Comparison of ENCODE assay signal across 8 cellular contexts in genomic region chr19:45340232-45340898, GRCh38. TPM values are rescaled to one million over a fixed set of nuclear protein-coding genes. Genes with fewer than 3 reads are reported as not detected.
DNase-seq lines count a peak whose midpoint lies in the region; ATAC-seq, FAIRE-seq and TF ChIP-seq lines count a peak whose summit lies in the region.

KLC3 (plus strand) TSS chr19:45340750; CDS start chr19:45345542, 4,792 bp downstream.

- no peak for FAIRE-seq in RCC 7860 (lab: Jason Lieb, UNC)

- no peaks in the 10 kb centered on the region for H3K9me2 ChIP-seq in OCI-LY7 (ENCODE audit: insufficient read depth, low read length)

- H3K4me3 ChIP-seq in OCI-LY7 (ENCODE audit: low read depth, low read length, poor library complexity, severe bottlenecking) (peak within 1 kb of the TSS; percentile 56), left lung (peak within 1 kb of the TSS; percentile 22 to 34), thoracic aorta (peak within 1 kb of the TSS; percentile 31), sigmoid colon (peak within 1 kb of the TSS in 2 of 4 donors; percentile 13 to 27)

- H3K9me3 ChIP-seq in OCI-LY7 (ENCODE audit: low read length), result no peaks in the 10 kb centered on the region
- no peaks in the 10 kb centered on the region for H3K9me3 ChIP-seq in left lung
- no peaks in the 10 kb centered on the region for H3K9me3 ChIP-seq in thoracic aorta
- no peaks in the 10 kb centered on the region for H3K9me3 ChIP-seq in sigmoid colon

- TF ChIP-seq CTCF in GM13976 (IDR thresholded peaks at IDR 0.05; ENCODE audit: borderline replicate concordance, control extremely low read depth, extremely low read depth, insufficient read depth, missing control alignments), result no peak
- TF ChIP-seq CTCF in OCI-LY7 (conservative IDR thresholded peaks at IDR 0.05; ENCODE audit: low read length), result no peak
- no peak for TF ChIP-seq CTCF in left lung (IDR thresholded peaks at IDR 0.05)
- no peak for TF ChIP-seq CTCF in thoracic aorta (IDR thresholded peaks at IDR 0.05)
- TF ChIP-seq CTCF in sigmoid colon (IDR thresholded peaks at IDR 0.05), result no peak

- H4K20me1 ChIP-seq in OCI-LY7 (ENCODE audit: insufficient read depth, low read length), result no peaks in the 10 kb centered on the region

- H3K36me3 ChIP-seq in OCI-LY7 (ENCODE audit: insufficient read depth, low read length) (no peaks in the 10 kb centered on the region), left lung (no peaks in the 10 kb centered on the region), thoracic aorta (no peaks in the 10 kb centered on the region), sigmoid colon (no peaks in the 10 kb centered on the region)

- DNase-seq in GM13976 (ENCODE audit: low spot score) (peak; percentile 74), OCI-LY7 (ENCODE audit: low spot score) (peak; percentile 52), left lung (peak in 1 of 2 donors; percentile 84), thoracic aorta (ENCODE audit: low spot score) (no peak), cortex of kidney (lab: John Stamatoyannopoulos, UW) (no peak), RCC 7860 (ENCODE audit: low spot score) (no peak), sigmoid colon (no peak)
- peak; percentile 75 for DNase-seq in activated naive CD8-positive, alpha-beta T cell treated with anti-CD3 and anti-CD28 coated beads, Interleukin-2, amount 10 ng/mL, durations not matched to agents 7 days and 5 days

- H3K79me2 ChIP-seq in OCI-LY7 (ENCODE audit: insufficient read depth, low read depth, low read length), result no peaks in the 10 kb centered on the region

- peaks cover 6 to 55% of the 10 kb centered on the region in 2 donors for H3K27me3 ChIP-seq in left lung
- peaks cover 11% of the 10 kb centered on the region for H3K27me3 ChIP-seq in thoracic aorta (replicated peaks; ENCODE audit: insufficient read depth)
- H3K27me3 ChIP-seq in sigmoid colon, result peaks cover 21 to 48% (median 29%) of the 10 kb centered on the region in 3 donors

- TF ChIP-seq EP300 in sigmoid colon (IDR thresholded peaks at IDR 0.05), result no peak

- no peaks in the 10 kb centered on the region for H3K36me3 Mint-ChIP-seq in activated naive CD8-positive, alpha-beta T cell treated with anti-CD3 and anti-CD28 coated beads, Interleukin-2, amount 10 ng/mL, durations not matched to agents 7 days and 5 days

- H3K4me1 ChIP-seq in OCI-LY7 (ENCODE audit: insufficient read depth, low read length, poor library complexity, severe bottlenecking), result peaks cover 8% of the 10 kb centered on the region
- H3K4me1 ChIP-seq in left lung, result peaks cover 5 to 7% of the 10 kb centered on the region in 2 donors
- peaks cover 7 to 11% of the 10 kb centered on the region in 2 donors for H3K4me1 ChIP-seq in thoracic aorta (ENCODE audit: control insufficient read depth in 1 of 2, low read depth in 2 of 2)
- peaks cover 0 to 15% (median 10%) of the 10 kb centered on the region in 4 donors for H3K4me1 ChIP-seq in sigmoid colon

- peaks cover 5% of the 10 kb centered on the region for H3K4me1 Mint-ChIP-seq in activated naive CD8-positive, alpha-beta T cell treated with anti-CD3 and anti-CD28 coated beads, Interleukin-2, amount 10 ng/mL, durations not matched to agents 7 days and 5 days

- no peak for TF ChIP-seq POLR2A in sigmoid colon (IDR thresholded peaks at IDR 0.05)

- no TSS peak for BruUV-seq in OCI-LY7 (replicated peaks; lab: Mats Ljungman, UMichigan)

- POLR2A ChIA-PET in OCI-LY7 (lab: Charles Lee), result no interaction called here
- POLR2A ChIA-PET in activated naive CD8-positive, alpha-beta T cell treated with anti-CD3 and anti-CD28 coated beads, Interleukin-2, amount 10 ng/mL, durations not matched to agents 7 days and 5 days (lab: Charles Lee), result no interaction called here

- peak within 1 kb of the TSS; percentile 58 for H3K4me2 ChIP-seq in OCI-LY7 (ENCODE audit: low read length)

- CTCF ChIA-PET in OCI-LY7 (lab: Charles Lee; ENCODE audit: unreplicated experiment), result no interaction called here

- in situ Hi-C loops in GM13976 (cut with MboI; ENCODE audit: low sequenced_read_pairs, unreplicated experiment), result no loop called here

- H3K27ac ChIP-seq in OCI-LY7 (ENCODE audit: low read depth, low read length, poor library complexity, severe bottlenecking), result no peak within 1 kb of the TSS
- H3K27ac ChIP-seq in left lung, result no peak within 1 kb of the TSS
- H3K27ac ChIP-seq in thoracic aorta, result no peak within 1 kb of the TSS
- H3K27ac ChIP-seq in sigmoid colon, result no peak within 1 kb of the TSS

- intact Hi-C loops in OCI-LY7 (cut with micrococcal nuclease; ENCODE audit: unreplicated experiment) (no loop called here), left lung (cut with DNase I) (no loop called here), sigmoid colon (cut with DNase I) (no loop called here)

- WGBS in sigmoid colon, 2 donors, result 8 to 11% methylated on average over 50 of the region's 50 CpGs

- peak within 1 kb of the TSS; percentile 70 for H3K4me3 Mint-ChIP-seq in activated naive CD8-positive, alpha-beta T cell treated with anti-CD3 and anti-CD28 coated beads, Interleukin-2, amount 10 ng/mL, durations not matched to agents 7 days and 5 days

- no peak within 1 kb of the TSS for H2AFZ ChIP-seq in OCI-LY7 (ENCODE audit: low read length)

- H3K27ac Mint-ChIP-seq in activated naive CD8-positive, alpha-beta T cell treated with anti-CD3 and anti-CD28 coated beads, Interleukin-2, amount 10 ng/mL, durations not matched to agents 7 days and 5 days, result no peak within 1 kb of the TSS

- no peaks in the 10 kb centered on the region for H3K9me3 Mint-ChIP-seq in activated naive CD8-positive, alpha-beta T cell treated with anti-CD3 and anti-CD28 coated beads, Interleukin-2, amount 10 ng/mL, durations not matched to agents 7 days and 5 days

- peaks cover 12% of the 10 kb centered on the region for H3K27me3 Mint-ChIP-seq in activated naive CD8-positive, alpha-beta T cell treated with anti-CD3 and anti-CD28 coated beads, Interleukin-2, amount 10 ng/mL, durations not matched to agents 7 days and 5 days

- peak; percentile 44 for ATAC-seq in activated naive CD8-positive, alpha-beta T cell treated with anti-CD3 and anti-CD28 coated beads, Interleukin-2, amount 10 ng/mL, durations not matched to agents 7 days and 5 days (ENCODE audit: low read depth)
- ATAC-seq in left lung (peak; percentile 90), thoracic aorta (ENCODE audit: insufficient number of reproducible peaks, low FRiP score, low read depth) (no peak)

RNA-seq across cellular contexts. Expression of gene KLC3, which starts in this region (rescaled TPM):
- total RNA-seq in OCI-LY7 (2014; rRNA removed; shearing (Covaris generic)), result not detected in 2 replicates
- total RNA-seq in OCI-LY7 (2022) (not detected in 2 replicates), left lung (1 to 10 TPM in 1 of 2 donors, under 1 TPM in 1; 0.73 to 1.9 TPM), thoracic aorta (not detected), sigmoid colon (not detected)
- not detected for total RNA-seq in activated naive CD8-positive, alpha-beta T cell treated with anti-CD3 and anti-CD28 coated beads, Interleukin-2, amount 10 ng/mL, durations not matched to agents 7 days and 5 days
- polyA plus RNA-seq in sigmoid colon, result under 1 TPM in 1 of 3 donors, not detected in 2; 0.09 TPM

Comparison
In these comparisons a context has a peak if more than half of its experiments do, and no peak if none do; other contexts are left out.
1. Peak in DNase-seq, H3K4me3 ChIP-seq and H3K4me2 ChIP-seq in OCI-LY7; RNA of the gene not detected or under 1 TPM.
2. Peak in DNase-seq and ATAC-seq in activated naive CD8-positive, alpha-beta T cell treated with anti-CD3 and anti-CD28 coated beads, Interleukin-2, amount 10 ng/mL, durations not matched to agents 7 days and 5 days; RNA of the gene not detected or under 1 TPM.